21 cellular contexts compared by ENCODE assay signal in the genomic region with DNA sequence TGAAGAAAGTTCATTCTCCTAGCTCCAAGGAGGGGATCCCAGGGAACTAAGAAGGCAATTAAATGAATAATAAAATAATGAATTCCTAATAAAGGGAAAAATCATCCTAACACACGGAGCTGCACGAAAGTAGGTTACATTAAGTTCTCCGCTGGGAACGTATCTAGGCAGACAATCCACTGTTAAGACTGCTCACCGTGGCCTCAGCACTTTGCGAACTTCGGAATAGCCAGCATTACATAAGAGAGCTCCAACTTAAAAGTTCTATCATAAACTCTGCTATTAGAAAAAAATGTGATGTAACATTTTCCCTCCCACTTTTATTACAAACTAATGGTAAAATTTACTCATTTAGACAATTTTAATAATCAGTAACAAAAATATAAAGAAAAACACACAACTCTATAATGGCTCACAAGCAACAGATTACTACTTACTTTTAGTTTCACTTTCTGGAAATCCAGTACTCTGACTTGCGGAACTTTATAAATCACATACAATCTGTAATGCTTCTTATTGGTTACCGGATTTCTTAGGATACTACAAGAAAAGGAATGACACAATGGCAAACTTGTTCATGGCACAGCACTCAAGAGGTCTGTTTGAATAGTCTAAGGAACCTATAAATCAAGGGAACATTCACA. TPM values are rescaled to one million over a fixed set of nuclear protein-coding genes. Genes with fewer than 3 reads are reported as not detected.
A peak's percentile ranks its signal among the peaks of the same experiment; 100 is the strongest.
DNase-seq lines count a peak whose midpoint lies in the region; ATAC-seq, FAIRE-seq and TF ChIP-seq lines count a peak whose summit lies in the region.
"Had no signal": no experiment of that assay in that cellular context is flagged by ENCODE, and none has a peak within 500 bp of the region (broad histone marks: within the 10 kb centered on the region; RNA-seq: fewer than 3 reads in every experiment).

No MANE protein-coding gene starts in this region.

- H3K4me1 Mint-ChIP-seq in activated CD4-positive, alpha-beta T cell treated with anti-CD3 and anti-CD28 coated beads, Interleukin-2, amount 10 ng/mL, durations not matched to agents 7 days and 5 days = peaks cover 34% of the 10 kb centered on the region
- H3K4me1 Mint-ChIP-seq in activated CD4-positive, alpha-beta T cell treated with anti-CD3 and anti-CD28 coated beads, Interleukin-2, amount 10 ng/mL, durations not matched to agents 24 days and 14 days = peaks cover 24% of the 10 kb centered on the region
- H3K4me1 Mint-ChIP-seq: GM23338 had no signal

- H3K36me3 ChIP-seq in liver (ENCODE audit: control insufficient read depth in 4 of 4, insufficient read depth in 3 of 4, low read depth in 1 of 4, low read length in 3 of 4) = peaks cover 7 to 35% (median 24%) of the 10 kb centered on the region in 4 donors
- H3K36me3 ChIP-seq in HepG2 (replicated peaks in 1 of 2; ENCODE audit: control insufficient read depth in 1 of 2, insufficient read depth in 2 of 2, low read length in 2 of 2) = peaks cover 23 to 72% of the 10 kb centered on the region in 2 experiments
- H3K36me3 ChIP-seq in right lobe of liver = peaks cover 0 to 47% (median 20%) of the 10 kb centered on the region in 4 donors

- no peaks in the 10 kb centered on the region for H3K9me3 Mint-ChIP-seq in activated CD4-positive, alpha-beta T cell treated with anti-CD3 and anti-CD28 coated beads, Interleukin-2, amount 10 ng/mL, durations not matched to agents 7 days and 5 days
- H3K9me3 Mint-ChIP-seq in activated CD4-positive, alpha-beta T cell treated with anti-CD3 and anti-CD28 coated beads, Interleukin-2, amount 10 ng/mL, durations not matched to agents 24 days and 14 days = no peaks in the 10 kb centered on the region
- H3K9me3 Mint-ChIP-seq: GM23338 had no signal

- H2AFZ ChIP-seq in HepG2 (ENCODE audit: low read length) = no peak overlapping the region
- H2AFZ ChIP-seq: GM23338 had no signal

- intact Hi-C loops in activated CD4-positive, alpha-beta T cell treated with anti-CD3 and anti-CD28 coated beads, Interleukin-2, amount 10 ng/mL, durations not matched to agents 24 days and 14 days (cut with micrococcal nuclease) = no loop called here
- intact Hi-C loops in HepG2 (cut with micrococcal nuclease; ENCODE audit: unreplicated experiment) (no loop called here), right lobe of liver (cut with DNase I) (no loop called here)

- H3K4me1 ChIP-seq in liver (ENCODE audit: control insufficient read depth in 4 of 4, insufficient read depth in 4 of 4, low read length in 3 of 4) (peaks cover 0 to 15% (median 7%) of the 10 kb centered on the region in 4 donors), HepG2 (ENCODE audit: insufficient read depth, low read length) (peaks cover 2% of the 10 kb centered on the region), right lobe of liver (no peaks in the 10 kb centered on the region)

- no peak overlapping the region for H3K4me2 ChIP-seq in HepG2 (ENCODE audit: low read depth, low read length)
- H3K4me2 ChIP-seq: GM23338 had no signal

- no peak for DNase-seq in activated CD4-positive, alpha-beta T cell treated with anti-CD3 and anti-CD28 coated beads, Interleukin-2, amount 10 ng/mL, durations not matched to agents 7 days and 5 days
- DNase-seq in activated CD4-positive, alpha-beta T cell treated with anti-CD3 and anti-CD28 coated beads, Interleukin-2, amount 10 ng/mL, durations not matched to agents 24 days and 14 days = no peak
- DNase-seq in HepG2 (ENCODE audit: low spot score) (no peak), right lobe of liver (no peak)
- DNase-seq: C1 segment of cervical spinal cord; DMS 273 treated with DMSO at 0.1 percent for 48 hours; GDM1; MV-4-11; NCI-H1417 treated with DMSO at 0.1 percent for 48 hours; NCI-H2029; NCI-H2171 treated with DMSO at 0.1 percent for 48 hours; NCI-H446 treated with DMSO at 0.1 percent for 48 hours; NK-92 treated with Interleukin-12 subunit alpha and Interleukin-12 subunit beta, amount 100 ng/mL, for 24 hours had no signal

- no peak for TF ChIP-seq EP300 in HepG2 (IDR thresholded peaks at IDR 0.05; ENCODE audit: low read depth in 2 of 2, low read length in 2 of 2)
- TF ChIP-seq EP300 in HepG2 (CRISPR knock-in tag; IDR thresholded peaks at IDR 0.05; ENCODE audit: borderline replicate concordance) = no peak

- H4K20me1 ChIP-seq in HepG2 (ENCODE audit: insufficient read depth, low read length) = peaks cover 20% of the 10 kb centered on the region

- H3K9ac ChIP-seq in liver (ENCODE audit: low read depth in 1 of 2, low read length in 2 of 2) (peak overlapping the region in 1 of 2 donors; percentile 21), HepG2 (ENCODE audit: insufficient read depth, low read depth, low read length) (no peak overlapping the region)

- H3K27ac ChIP-seq in liver (ENCODE audit: low read depth in 1 of 2, low read length in 2 of 2) (peak overlapping the region; percentile 5 to 30), HepG2 (ENCODE audit: extremely low read length, insufficient read depth, low read length) (no peak overlapping the region), right lobe of liver (peak overlapping the region in 2 of 3 donors; percentile 54 to 60)

- no peak overlapping the region for H3K4me3 Mint-ChIP-seq in activated CD4-positive, alpha-beta T cell treated with anti-CD3 and anti-CD28 coated beads, Interleukin-2, amount 10 ng/mL, durations not matched to agents 7 days and 5 days
- H3K4me3 Mint-ChIP-seq in activated CD4-positive, alpha-beta T cell treated with anti-CD3 and anti-CD28 coated beads, Interleukin-2, amount 10 ng/mL, durations not matched to agents 24 days and 14 days = no peak overlapping the region
- H3K4me3 Mint-ChIP-seq: GM23338 had no signal

- CTCF ChIA-PET in activated CD4-positive, alpha-beta T cell treated with anti-CD3 and anti-CD28 coated beads, Interleukin-2, amount 10 ng/mL, durations not matched to agents 7 days and 5 days (lab: Charles Lee) = interaction anchor here (1.2 to 3.6 kb wide), 5 partner anchors 7 to 427 kb away, joined by 3 to 16 read pairs (median 3); no protein-coding TSS in a partner anchor
- CTCF ChIA-PET in HepG2 (lab: Yijun Ruan, JAX; ENCODE audit: low intra/inter-chr PET ratio, low total read pairs) = no interaction called here

- peaks cover 39% of the 10 kb centered on the region for H3K79me2 ChIP-seq in HepG2 (ENCODE audit: insufficient read depth, low read length)

- H3K27me3 ChIP-seq in liver (ENCODE audit: control insufficient read depth in 4 of 4, insufficient read depth in 4 of 4, low read length in 3 of 4) (no peaks in the 10 kb centered on the region), HepG2 (ENCODE audit: control insufficient read depth in 1 of 2, insufficient read depth in 2 of 2, low read length in 2 of 2) (no peaks in the 10 kb centered on the region; a peak in 1 of 5 replicates), right lobe of liver (no peaks in the 10 kb centered on the region)

- H3K9me3 ChIP-seq in liver (ENCODE audit: control insufficient read depth in 4 of 4, low read length in 3 of 4) = no peaks in the 10 kb centered on the region
- H3K9me3 ChIP-seq in HepG2 (ENCODE audit: low read length) = no peaks in the 10 kb centered on the region
- H3K9me3 ChIP-seq in right lobe of liver = no peaks in the 10 kb centered on the region

- peak overlapping the region; percentile 68 for H3K27ac Mint-ChIP-seq in activated CD4-positive, alpha-beta T cell treated with anti-CD3 and anti-CD28 coated beads, Interleukin-2, amount 10 ng/mL, durations not matched to agents 7 days and 5 days
- no peak overlapping the region for H3K27ac Mint-ChIP-seq in activated CD4-positive, alpha-beta T cell treated with anti-CD3 and anti-CD28 coated beads, Interleukin-2, amount 10 ng/mL, durations not matched to agents 24 days and 14 days
- H3K27ac Mint-ChIP-seq: GM23338 had no signal

- H3K27me3 Mint-ChIP-seq in activated CD4-positive, alpha-beta T cell treated with anti-CD3 and anti-CD28 coated beads, Interleukin-2, amount 10 ng/mL, durations not matched to agents 7 days and 5 days = no peaks in the 10 kb centered on the region
- no peaks in the 10 kb centered on the region for H3K27me3 Mint-ChIP-seq in activated CD4-positive, alpha-beta T cell treated with anti-CD3 and anti-CD28 coated beads, Interleukin-2, amount 10 ng/mL, durations not matched to agents 24 days and 14 days

- WGBS in liver = 35% methylated on average over 9 of the region's 9 CpGs
- 97% methylated on average over 9 of the region's 9 CpGs for WGBS in HepG2 (ENCODE audit: low lambda C conversion rate)
- 33% methylated on average over 9 of the region's 9 CpGs for WGBS in right lobe of liver (ENCODE audit: insufficient coverage, low coverage, low lambda C conversion rate, missing lambda C conversion rate)

- TF ChIP-seq RAD21 in liver (IDR thresholded peaks at IDR 0.05) = no peak
- TF ChIP-seq RAD21 in HepG2 (CRISPR knock-in tag; IDR thresholded peaks at IDR 0.05) = no peak

- H3K4me3 ChIP-seq in liver (ENCODE audit: low read depth in 1 of 3, low read length in 3 of 3) = peak overlapping the region; percentile 11 to 33 (median 23)
- H3K4me3 ChIP-seq in HepG2 (replicated peaks in 1 of 3; ENCODE audit: insufficient read depth in 1 of 3, low read depth in 2 of 3, low read length in 3 of 3) = no peak overlapping the region
- H3K4me3 ChIP-seq in right lobe of liver = peak overlapping the region in 2 of 3 donors; percentile 38 to 41
- H3K4me3 ChIP-seq: GM12878, GM23338, K562 had no signal

- TF ChIP-seq CTCF in liver (IDR thresholded peaks at IDR 0.05; ENCODE audit: low read depth, low read length, missing input control) (no peak), HepG2 (CRISPR knock-in tag; IDR thresholded peaks at IDR 0.05) (no peak), right lobe of liver (IDR thresholded peaks at IDR 0.05) (no peak)

- FAIRE-seq in HepG2 (lab: Jason Lieb, UNC) = no peak
- FAIRE-seq: GM12878, K562 had no signal

- ATAC-seq in HepG2 (no peak), right lobe of liver (peak; percentile 67 to 82 (median 72)), GM18867 (IDR thresholded peaks at IDR 0.05; ENCODE audit: unreplicated experiment) (no peak), GM21529 (IDR thresholded peaks at IDR 0.05; ENCODE audit: unreplicated experiment) (no peak), HG02981 (IDR thresholded peaks at IDR 0.05; ENCODE audit: unreplicated experiment) (no peak)
- ATAC-seq: GM12878, GM23338, HCT116, K562 had no signal

- BruUV-seq in HepG2 (replicated peaks; lab: Mats Ljungman, UMichigan) = no TSS peak

- in situ Hi-C loops in HepG2 (cut with HindIII; ENCODE audit: extremely low pct_ligation_motif_present, low pct_unique_long_range_greater_than_20kb) = loop anchor here (5.0 kb wide), 1 partner anchor 366 kb away; a partner anchor contains a TSS

- POLR2A ChIA-PET in activated CD4-positive, alpha-beta T cell treated with anti-CD3 and anti-CD28 coated beads, Interleukin-2, amount 10 ng/mL, durations not matched to agents 7 days and 5 days (lab: Charles Lee) = no interaction called here
- POLR2A ChIA-PET in HepG2 (lab: Yijun Ruan, JAX) = no interaction called here

- peaks cover 72% of the 10 kb centered on the region for H3K36me3 Mint-ChIP-seq in activated CD4-positive, alpha-beta T cell treated with anti-CD3 and anti-CD28 coated beads, Interleukin-2, amount 10 ng/mL, durations not matched to agents 7 days and 5 days (ENCODE audit: low read depth)
- H3K36me3 Mint-ChIP-seq in activated CD4-positive, alpha-beta T cell treated with anti-CD3 and anti-CD28 coated beads, Interleukin-2, amount 10 ng/mL, durations not matched to agents 24 days and 14 days (ENCODE audit: low read depth) = peaks cover 78% of the 10 kb centered on the region

- TF ChIP-seq POLR2A in HepG2 (IDR thresholded peaks at IDR 0.05; ENCODE audit: insufficient read depth in 1 of 2, low read depth in 2 of 2, low read length in 2 of 2) = no peak
- no peak for TF ChIP-seq POLR2A in right lobe of liver (IDR thresholded peaks at IDR 0.05)

RNA-seq across cellular contexts. Expression of a gene that starts 8.5 kb away (rescaled TPM):
- 100 to 1,000 TPM in 1 of 2 experiments, 10 to 100 TPM in 1; 92.8 to 109 TPM for total RNA-seq in activated CD4-positive, alpha-beta T cell treated with anti-CD3 and anti-CD28 coated beads, Interleukin-2, amount 10 ng/mL, durations not matched to agents 7 days and 5 days
- 195 and 210 TPM in 2 replicates for total RNA-seq in activated CD4-positive, alpha-beta T cell treated with anti-CD3 and anti-CD28 coated beads, Interleukin-2, amount 10 ng/mL, durations not matched to agents 24 days and 14 days
- 10 to 100 TPM; 12.7 to 15.0 TPM for total RNA-seq in liver
- polyA plus RNA-seq in liver = 10 to 100 TPM; 21.0 to 31.7 TPM
- 41.2 and 72.5 TPM in 2 replicates for total RNA-seq in HepG2 (2016; rRNA removed; fragmentation: Illumina TruSeq; extraction: Trizol)
- total RNA-seq in HepG2 (2016; cell fraction: cytosol; rRNA removed; fragmentation: Illumina TruSeq; extraction: Trizol; ENCODE audit: low read depth) = 21.5 and 21.7 TPM in 2 replicates
- 44.9 and 72.9 TPM in 2 replicates for total RNA-seq in HepG2 (2016; cell fraction: insoluble cytoplasmic fraction; rRNA removed; fragmentation: Illumina TruSeq; extraction: Trizol)
- 29.4 and 29.6 TPM in 2 replicates for total RNA-seq in HepG2 (2016; cell fraction: membrane; rRNA removed; fragmentation: Illumina TruSeq; extraction: Trizol)
- 43.1 and 47.7 TPM in 2 replicates for total RNA-seq in HepG2 (2016; cell fraction: nucleus; rRNA removed; fragmentation: Illumina TruSeq; extraction: Trizol)
- polyA plus RNA-seq in HepG2 (2011; rRNA removed) = 80.0 and 108 TPM in 2 replicates
- 70.8 and 71.1 TPM in 2 replicates for polyA plus RNA-seq in HepG2 (2011; cell fraction: cytosol; rRNA removed)
- polyA plus RNA-seq in HepG2 (2011; cell fraction: nucleus; rRNA removed) = 95.5 and 97.7 TPM in 2 replicates
- polyA plus RNA-seq in HepG2 (2012) = 77.4 and 94.8 TPM in 2 replicates
- 43.0 and 50.4 TPM in 2 replicates for polyA plus RNA-seq in HepG2 (2016; cell fraction: cytosol; fragmentation: Illumina TruSeq; extraction: Trizol; ENCODE audit: low read depth)
- polyA plus RNA-seq in HepG2 (2016; cell fraction: insoluble cytoplasmic fraction; fragmentation: Illumina TruSeq; extraction: Trizol; ENCODE audit: low read depth) = 177 and 178 TPM in 2 replicates
- 42.8 and 43.9 TPM in 2 replicates for polyA plus RNA-seq in HepG2 (2016; cell fraction: membrane; fragmentation: Illumina TruSeq; extraction: Trizol; ENCODE audit: low read depth)
- 92.5 and 99.3 TPM in 2 replicates for polyA plus RNA-seq in HepG2 (2016; cell fraction: nucleus; fragmentation: Illumina TruSeq; extraction: Trizol; ENCODE audit: insufficient read depth, low read depth)
- 12.8 and 30.9 TPM in 2 replicates for polyA minus RNA-seq in HepG2 (2011; rRNA and poly(A)+ RNA removed; ENCODE audit: low replicate concordance)
- polyA minus RNA-seq in HepG2 (2011; cell fraction: cytosol; rRNA and poly(A)+ RNA removed) = 23.8 and 31.7 TPM in 2 replicates
- 50.7 and 51.6 TPM in 2 replicates for polyA minus RNA-seq in HepG2 (2011; cell fraction: nucleus; rRNA and poly(A)+ RNA removed)
- 10 to 100 TPM; 17.7 to 28.6 (median 24.1) TPM for total RNA-seq in right lobe of liver

RNA-seq across cellular contexts. Expression of a gene that starts 9.3 kb away (rescaled TPM):
- 10 to 100 TPM; 29.1 to 29.7 TPM for total RNA-seq in activated CD4-positive, alpha-beta T cell treated with anti-CD3 and anti-CD28 coated beads, Interleukin-2, amount 10 ng/mL, durations not matched to agents 7 days and 5 days
- 36.5 and 39.3 TPM in 2 replicates for total RNA-seq in activated CD4-positive, alpha-beta T cell treated with anti-CD3 and anti-CD28 coated beads, Interleukin-2, amount 10 ng/mL, durations not matched to agents 24 days and 14 days
- 10 to 100 TPM; 25.8 to 66.4 TPM for total RNA-seq in liver
- 10 to 100 TPM; 65.2 to 71.1 TPM for polyA plus RNA-seq in liver
- total RNA-seq in HepG2 (2016; rRNA removed; fragmentation: Illumina TruSeq; extraction: Trizol) = 31.6 and 63.0 TPM in 2 replicates
- total RNA-seq in HepG2 (2016; cell fraction: cytosol; rRNA removed; fragmentation: Illumina TruSeq; extraction: Trizol; ENCODE audit: low read depth) = 25.6 and 30.5 TPM in 2 replicates
- 31.1 and 66.3 TPM in 2 replicates for total RNA-seq in HepG2 (2016; cell fraction: insoluble cytoplasmic fraction; rRNA removed; fragmentation: Illumina TruSeq; extraction: Trizol)
- 32.0 and 35.3 TPM in 2 replicates for total RNA-seq in HepG2 (2016; cell fraction: membrane; rRNA removed; fragmentation: Illumina TruSeq; extraction: Trizol)
- 52.7 and 62.7 TPM in 2 replicates for total RNA-seq in HepG2 (2016; cell fraction: nucleus; rRNA removed; fragmentation: Illumina TruSeq; extraction: Trizol)
- 56.6 and 66.1 TPM in 2 replicates for polyA plus RNA-seq in HepG2 (2011; rRNA removed)
- polyA plus RNA-seq in HepG2 (2011; cell fraction: cytosol; rRNA removed) = 58.8 and 79.4 TPM in 2 replicates
- polyA plus RNA-seq in HepG2 (2011; cell fraction: nucleus; rRNA removed) = 21.8 and 28.5 TPM in 2 replicates
- polyA plus RNA-seq in HepG2 (2012) = 38.2 and 44.5 TPM in 2 replicates
- polyA plus RNA-seq in HepG2 (2016; cell fraction: cytosol; fragmentation: Illumina TruSeq; extraction: Trizol; ENCODE audit: low read depth) = 19.0 and 26.3 TPM in 2 replicates
- polyA plus RNA-seq in HepG2 (2016; cell fraction: insoluble cytoplasmic fraction; fragmentation: Illumina TruSeq; extraction: Trizol; ENCODE audit: low read depth) = 29.3 and 32.0 TPM in 2 replicates
- polyA plus RNA-seq in HepG2 (2016; cell fraction: membrane; fragmentation: Illumina TruSeq; extraction: Trizol; ENCODE audit: low read depth) = 23.0 and 24.1 TPM in 2 replicates
- 81.3 and 91.5 TPM in 2 replicates for polyA plus RNA-seq in HepG2 (2016; cell fraction: nucleus; fragmentation: Illumina TruSeq; extraction: Trizol; ENCODE audit: insufficient read depth, low read depth)
- 31.0 and 35.1 TPM in 2 replicates for polyA minus RNA-seq in HepG2 (2011; rRNA and poly(A)+ RNA removed; ENCODE audit: low replicate concordance)
- 19.4 and 21.8 TPM in 2 replicates for polyA minus RNA-seq in HepG2 (2011; cell fraction: cytosol; rRNA and poly(A)+ RNA removed)
- 64.9 and 77.1 TPM in 2 replicates for polyA minus RNA-seq in HepG2 (2011; cell fraction: nucleus; rRNA and poly(A)+ RNA removed)
- 10 to 100 TPM; 30.4 to 52.5 (median 39.6) TPM for total RNA-seq in right lobe of liver

RNA-seq across cellular contexts. Expression of a gene that starts 34.7 kb away (rescaled TPM):
- 10 to 100 TPM; 32.5 to 39.6 TPM for total RNA-seq in activated CD4-positive, alpha-beta T cell treated with anti-CD3 and anti-CD28 coated beads, Interleukin-2, amount 10 ng/mL, durations not matched to agents 7 days and 5 days
- total RNA-seq in activated CD4-positive, alpha-beta T cell treated with anti-CD3 and anti-CD28 coated beads, Interleukin-2, amount 10 ng/mL, durations not matched to agents 24 days and 14 days = 61.7 and 62.6 TPM in 2 replicates
- 10 to 100 TPM in 1 of 2 donors, 1 to 10 TPM in 1; 9.5 to 12.3 TPM for total RNA-seq in liver
- polyA plus RNA-seq in liver = 1 to 10 TPM; 1.4 to 3.7 TPM
- 12.8 and 13.7 TPM in 2 replicates for total RNA-seq in HepG2 (2016; rRNA removed; fragmentation: Illumina TruSeq; extraction: Trizol)
- total RNA-seq in HepG2 (2016; cell fraction: cytosol; rRNA removed; fragmentation: Illumina TruSeq; extraction: Trizol; ENCODE audit: low read depth) = 4.3 and 5.4 TPM in 2 replicates
- 12.1 and 12.6 TPM in 2 replicates for total RNA-seq in HepG2 (2016; cell fraction: insoluble cytoplasmic fraction; rRNA removed; fragmentation: Illumina TruSeq; extraction: Trizol)
- 7.0 and 7.9 TPM in 2 replicates for total RNA-seq in HepG2 (2016; cell fraction: membrane; rRNA removed; fragmentation: Illumina TruSeq; extraction: Trizol)
- 10.5 and 11.5 TPM in 2 replicates for total RNA-seq in HepG2 (2016; cell fraction: nucleus; rRNA removed; fragmentation: Illumina TruSeq; extraction: Trizol)
- 11.2 and 13.3 TPM in 2 replicates for polyA plus RNA-seq in HepG2 (2011; rRNA removed)
- polyA plus RNA-seq in HepG2 (2011; cell fraction: cytosol; rRNA removed) = 10.0 and 13.2 TPM in 2 replicates
- 4.9 and 5.5 TPM in 2 replicates for polyA plus RNA-seq in HepG2 (2011; cell fraction: nucleus; rRNA removed)
- polyA plus RNA-seq in HepG2 (2012) = 11.0 and 11.8 TPM in 2 replicates
- polyA plus RNA-seq in HepG2 (2016; cell fraction: cytosol; fragmentation: Illumina TruSeq; extraction: Trizol; ENCODE audit: low read depth) = 0.72 and 0.77 TPM in 2 replicates
- polyA plus RNA-seq in HepG2 (2016; cell fraction: insoluble cytoplasmic fraction; fragmentation: Illumina TruSeq; extraction: Trizol; ENCODE audit: low read depth) = 13.1 and 14.5 TPM in 2 replicates
- 4.8 TPM in 2 replicates for polyA plus RNA-seq in HepG2 (2016; cell fraction: membrane; fragmentation: Illumina TruSeq; extraction: Trizol; ENCODE audit: low read depth)
- 14.6 and 15.9 TPM in 2 replicates for polyA plus RNA-seq in HepG2 (2016; cell fraction: nucleus; fragmentation: Illumina TruSeq; extraction: Trizol; ENCODE audit: insufficient read depth, low read depth)
- polyA minus RNA-seq in HepG2 (2011; rRNA and poly(A)+ RNA removed; ENCODE audit: low replicate concordance) = 12.6 and 31.1 TPM in 2 replicates
- 16.8 and 17.1 TPM in 2 replicates for polyA minus RNA-seq in HepG2 (2011; cell fraction: cytosol; rRNA and poly(A)+ RNA removed)
- 15.8 and 18.3 TPM in 2 replicates for polyA minus RNA-seq in HepG2 (2011; cell fraction: nucleus; rRNA and poly(A)+ RNA removed)
- 10 to 100 TPM in 2 of 6 experiments, 1 to 10 TPM in 4; 4.9 to 12.6 (median 7.2) TPM for total RNA-seq in right lobe of liver

Comparison
In these comparisons a context has a peak if more than half of its experiments do, and no peak if none do; other contexts are left out.
1. H3K4me3 ChIP-seq: peak in liver (3 of 3) and right lobe of liver (2 of 3); none in HepG2 (0 of 3).
2. ATAC-seq: peak in right lobe of liver (4 of 4); none in HepG2 (single experiment), GM18867 (single experiment), GM21529 (single experiment) and HG02981 (single experiment).